Comparison of ENCODE assay signal across 5 cellular contexts in the genomic region with DNA sequence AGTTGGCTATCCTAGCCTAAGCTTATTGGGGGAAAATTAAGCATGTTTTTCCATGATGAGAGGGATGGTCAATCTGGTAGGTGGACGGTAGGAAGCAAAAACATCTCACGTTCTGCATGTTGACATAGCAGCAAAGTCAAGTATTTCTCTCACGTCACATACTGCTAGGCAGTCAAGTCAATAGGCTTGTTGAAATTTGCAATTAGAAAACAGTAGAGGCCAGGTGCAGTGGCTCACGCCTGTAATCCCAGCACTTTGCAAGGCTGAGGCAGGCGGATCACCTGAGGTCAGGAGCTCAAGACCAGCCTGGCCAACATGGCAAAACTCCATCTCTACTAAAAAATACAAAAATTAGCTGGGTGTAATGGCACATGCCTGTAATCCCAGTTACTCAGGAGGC. TPM values are rescaled to one million over a fixed set of nuclear protein-coding genes. Genes with fewer than 3 reads are reported as not detected.
"Had no signal": no experiment of that assay in that cellular context is flagged by ENCODE, and none has a peak within 500 bp of the region (broad histone marks: within the 10 kb centered on the region; RNA-seq: fewer than 3 reads in every experiment).

No MANE protein-coding gene starts in this region.

RNA-seq across cellular contexts. Expression of a gene that starts 14.9 kb away (rescaled TPM):
- total RNA-seq: LHCN-M2, MCF 10A, PC-3, SJSA1 had no signal
- polyA plus RNA-seq: SK-N-SH had no signal
